ENCODE assay signal across 2 cellular contexts in the genomic region with DNA sequence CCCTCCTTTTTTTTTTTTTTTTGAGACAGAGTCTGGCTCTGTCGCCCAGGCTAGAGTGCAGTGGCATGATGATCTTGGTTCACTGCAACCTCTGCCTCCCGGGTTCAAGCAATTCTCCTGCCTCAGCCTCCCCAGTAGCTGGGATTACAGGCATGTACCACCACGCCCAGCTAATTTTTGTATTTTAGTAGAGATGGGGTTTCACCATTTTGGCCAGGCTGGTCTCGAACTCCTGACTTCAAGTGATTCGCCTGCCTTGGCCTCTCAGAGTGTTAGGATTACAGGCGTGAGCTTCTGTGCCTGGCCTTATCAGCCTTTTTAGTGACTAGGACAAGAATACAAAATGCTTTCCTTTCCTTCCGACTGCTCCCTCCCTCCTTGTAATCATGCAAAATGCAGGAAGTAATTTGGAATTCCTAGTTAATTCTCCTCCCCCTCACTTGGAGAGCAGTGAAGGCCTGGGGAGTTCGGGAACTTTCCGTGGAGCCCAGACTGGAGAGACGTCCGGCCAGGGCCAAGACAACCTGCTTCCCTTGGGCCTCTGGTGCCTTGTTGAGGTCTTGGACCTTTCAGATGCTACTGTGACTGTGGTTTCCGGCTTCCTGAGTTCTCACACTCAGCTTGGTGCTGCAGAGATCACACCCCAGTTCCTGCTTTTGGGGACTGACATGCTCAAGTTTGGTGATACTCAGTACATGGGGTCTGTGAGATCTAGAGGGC.
TF ChIP-seq lines count a peak whose summit lies in the region.

No MANE protein-coding gene starts in this region.

TF ChIP-seq in GM23338, 12 proteins besides CTCF, POLR2A, EP300 and RAD21:
- 0 out of 2 replicates have a peak, but pooled peaks have one; percentile 23 for TF ChIP-seq POLR2AphosphoS5 (IDR thresholded peaks at IDR 0.05; ENCODE audit: low read depth)

TF ChIP-seq in GM12878, 131 proteins besides CTCF, POLR2A, EP300 and RAD21 (continues in another document):
- TF ChIP-seq SP1 (IDR thresholded peaks at IDR 0.05; ENCODE audit: low read depth, low read length) (peak; percentile 52), FOXM1 (IDR thresholded peaks at IDR 0.05; ENCODE audit: low read depth, low read length) (peak; percentile 64), EED (IDR thresholded peaks at IDR 0.05; ENCODE audit: low read depth) (peak; percentile 96), IKZF2 (IDR thresholded peaks at IDR 0.05) (peak; percentile 91 to 96), ZNF217 (IDR thresholded peaks at IDR 0.05) (peak; percentile 59; the same call in 1 of the 2 replicates), CREM (IDR thresholded peaks at IDR 0.05; ENCODE audit: low read depth) (0 out of 2 replicates have a peak, but pooled peaks have one; percentile 45), SMAD1 (IDR thresholded peaks at IDR 0.05; ENCODE audit: low read depth, partially characterized antibody) (peak; percentile 50), ZBED1 (IDR thresholded peaks at IDR 0.05; ENCODE audit: borderline replicate concordance) (peak; percentile 74; the same call in 1 of the 2 replicates), GATAD2B (conservative IDR thresholded peaks at IDR 0.05; ENCODE audit: low read depth) (peak; percentile 91; the same call in 1 of the 2 replicates), PAX5 (IDR thresholded peaks at IDR 0.05; ENCODE audit: borderline replicate concordance, low read depth, low read length) (peak; percentile 71; the same call in 1 of the 2 replicates), PML (IDR thresholded peaks at IDR 0.05; ENCODE audit: low read length) (peak; percentile 77), CREB1 (IDR thresholded peaks at IDR 0.05; ENCODE audit: low read depth) (peak; percentile 61; the same call in 1 of the 2 replicates), HDGF (IDR thresholded peaks at IDR 0.05) (peak; percentile 83; the same call in 1 of the 2 replicates), ATF7 (IDR thresholded peaks at IDR 0.05; ENCODE audit: low read depth) (peak; percentile 51), YY1 (IDR thresholded peaks at IDR 0.05; ENCODE audit: low read depth, low read length) (0 out of 2 replicates have a peak, but pooled peaks have one; percentile 44), RELA (IDR thresholded peaks at IDR 0.05; ENCODE audit: borderline replicate concordance, partially characterized antibody) (peak; percentile 31), BACH1 (IDR thresholded peaks at IDR 0.05; ENCODE audit: borderline replicate concordance) (peak; percentile 51; the same call in 1 of the 2 replicates), SPI1 (IDR thresholded peaks at IDR 0.05; ENCODE audit: borderline replicate concordance, insufficient read depth, low read depth, low read length) (peak; percentile 90), BCL11A (IDR thresholded peaks at IDR 0.05; ENCODE audit: low read depth, low read length) (peak; percentile 70), POLR2AphosphoS2 (IDR thresholded peaks at IDR 0.05; ENCODE audit: low read depth, low read length) (0 out of 2 replicates have a peak, but pooled peaks have one; percentile 69), RUNX3 (IDR thresholded peaks at IDR 0.05; ENCODE audit: low read length) (peak; percentile 97), POLR2AphosphoS5 (IDR thresholded peaks at IDR 0.05; ENCODE audit: low read length) (peak; percentile 90), NBN (IDR thresholded peaks at IDR 0.05) (peak; percentile 61; the same call in 1 of the 2 replicates), TAF1 (IDR thresholded peaks at IDR 0.05; ENCODE audit: borderline replicate concordance, low read depth, low read length) (peak; percentile 77), IKZF1 (conservative IDR thresholded peaks at IDR 0.05) (peak; percentile 89), IRF4 (IDR thresholded peaks at IDR 0.05; ENCODE audit: low read depth, low read length) (0 out of 2 replicates have a peak, but pooled peaks have one; percentile 57), POU2F2 (IDR thresholded peaks at IDR 0.05; ENCODE audit: borderline replicate concordance, low read depth, low read length) (peak; percentile 81; the same call in 1 of the 3 replicates), DPF2 (IDR thresholded peaks at IDR 0.05) (peak; percentile 60; the same call in 1 of the 2 replicates), MEF2B (IDR thresholded peaks at IDR 0.05; ENCODE audit: partially characterized antibody, poor library complexity, severe bottlenecking) (peak; percentile 93), BHLHE40 (IDR thresholded peaks at IDR 0.05; ENCODE audit: borderline replicate concordance in 1 of 2, low read depth in 2 of 2, low read length in 1 of 2) (peak in 1 of 2 experiments; percentile 42; a peak in 1 of 4 replicates)
- TF ChIP-seq, protein P1, sequence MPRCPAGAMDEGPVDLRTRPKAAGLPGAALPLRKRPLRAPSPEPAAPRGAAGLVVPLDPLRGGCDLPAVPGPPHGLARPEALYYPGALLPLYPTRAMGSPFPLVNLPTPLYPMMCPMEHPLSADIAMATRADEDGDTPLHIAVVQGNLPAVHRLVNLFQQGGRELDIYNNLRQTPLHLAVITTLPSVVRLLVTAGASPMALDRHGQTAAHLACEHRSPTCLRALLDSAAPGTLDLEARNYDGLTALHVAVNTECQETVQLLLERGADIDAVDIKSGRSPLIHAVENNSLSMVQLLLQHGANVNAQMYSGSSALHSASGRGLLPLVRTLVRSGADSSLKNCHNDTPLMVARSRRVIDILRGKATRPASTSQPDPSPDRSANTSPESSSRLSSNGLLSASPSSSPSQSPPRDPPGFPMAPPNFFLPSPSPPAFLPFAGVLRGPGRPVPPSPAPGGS (IDR thresholded peaks at IDR 0.05; ENCODE audit: borderline replicate concordance, insufficient read depth, low read depth, low read length, poor library complexity, severe bottlenecking) = peak; percentile 89
- TF ChIP-seq, protein P2, sequence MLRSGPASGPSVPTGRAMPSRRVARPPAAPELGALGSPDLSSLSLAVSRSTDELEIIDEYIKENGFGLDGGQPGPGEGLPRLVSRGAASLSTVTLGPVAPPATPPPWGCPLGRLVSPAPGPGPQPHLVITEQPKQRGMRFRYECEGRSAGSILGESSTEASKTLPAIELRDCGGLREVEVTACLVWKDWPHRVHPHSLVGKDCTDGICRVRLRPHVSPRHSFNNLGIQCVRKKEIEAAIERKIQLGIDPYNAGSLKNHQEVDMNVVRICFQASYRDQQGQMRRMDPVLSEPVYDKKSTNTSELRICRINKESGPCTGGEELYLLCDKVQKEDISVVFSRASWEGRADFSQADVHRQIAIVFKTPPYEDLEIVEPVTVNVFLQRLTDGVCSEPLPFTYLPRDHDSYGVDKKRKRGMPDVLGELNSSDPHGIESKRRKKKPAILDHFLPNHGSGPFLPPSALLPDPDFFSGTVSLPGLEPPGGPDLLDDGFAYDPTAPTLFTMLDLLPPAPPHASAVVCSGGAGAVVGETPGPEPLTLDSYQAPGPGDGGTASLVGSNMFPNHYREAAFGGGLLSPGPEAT (IDR thresholded peaks at IDR 0.05; ENCODE audit: low read depth) = peak; percentile 84
- TF ChIP-seq, protein P3, sequence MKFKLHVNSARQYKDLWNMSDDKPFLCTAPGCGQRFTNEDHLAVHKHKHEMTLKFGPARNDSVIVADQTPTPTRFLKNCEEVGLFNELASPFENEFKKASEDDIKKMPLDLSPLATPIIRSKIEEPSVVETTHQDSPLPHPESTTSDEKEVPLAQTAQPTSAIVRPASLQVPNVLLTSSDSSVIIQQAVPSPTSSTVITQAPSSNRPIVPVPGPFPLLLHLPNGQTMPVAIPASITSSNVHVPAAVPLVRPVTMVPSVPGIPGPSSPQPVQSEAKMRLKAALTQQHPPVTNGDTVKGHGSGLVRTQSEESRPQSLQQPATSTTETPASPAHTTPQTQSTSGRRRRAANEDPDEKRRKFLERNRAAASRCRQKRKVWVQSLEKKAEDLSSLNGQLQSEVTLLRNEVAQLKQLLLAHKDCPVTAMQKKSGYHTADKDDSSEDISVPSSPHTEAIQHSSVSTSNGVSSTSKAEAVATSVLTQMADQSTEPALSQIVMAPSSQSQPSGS (IDR thresholded peaks at IDR 0.05; ENCODE audit: low read length) = peak; percentile 77; the same call in 1 of the 2 replicates
- TF ChIP-seq, protein P4, sequence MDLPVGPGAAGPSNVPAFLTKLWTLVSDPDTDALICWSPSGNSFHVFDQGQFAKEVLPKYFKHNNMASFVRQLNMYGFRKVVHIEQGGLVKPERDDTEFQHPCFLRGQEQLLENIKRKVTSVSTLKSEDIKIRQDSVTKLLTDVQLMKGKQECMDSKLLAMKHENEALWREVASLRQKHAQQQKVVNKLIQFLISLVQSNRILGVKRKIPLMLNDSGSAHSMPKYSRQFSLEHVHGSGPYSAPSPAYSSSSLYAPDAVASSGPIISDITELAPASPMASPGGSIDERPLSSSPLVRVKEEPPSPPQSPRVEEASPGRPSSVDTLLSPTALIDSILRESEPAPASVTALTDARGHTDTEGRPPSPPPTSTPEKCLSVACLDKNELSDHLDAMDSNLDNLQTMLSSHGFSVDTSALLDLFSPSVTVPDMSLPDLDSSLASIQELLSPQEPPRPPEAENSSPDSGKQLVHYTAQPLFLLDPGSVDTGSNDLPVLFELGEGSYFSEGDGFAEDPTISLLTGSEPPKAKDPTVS (IDR thresholded peaks at IDR 0.05; ENCODE audit: low read depth, low read length) = peak; percentile 92
- TF ChIP-seq, protein P5, sequence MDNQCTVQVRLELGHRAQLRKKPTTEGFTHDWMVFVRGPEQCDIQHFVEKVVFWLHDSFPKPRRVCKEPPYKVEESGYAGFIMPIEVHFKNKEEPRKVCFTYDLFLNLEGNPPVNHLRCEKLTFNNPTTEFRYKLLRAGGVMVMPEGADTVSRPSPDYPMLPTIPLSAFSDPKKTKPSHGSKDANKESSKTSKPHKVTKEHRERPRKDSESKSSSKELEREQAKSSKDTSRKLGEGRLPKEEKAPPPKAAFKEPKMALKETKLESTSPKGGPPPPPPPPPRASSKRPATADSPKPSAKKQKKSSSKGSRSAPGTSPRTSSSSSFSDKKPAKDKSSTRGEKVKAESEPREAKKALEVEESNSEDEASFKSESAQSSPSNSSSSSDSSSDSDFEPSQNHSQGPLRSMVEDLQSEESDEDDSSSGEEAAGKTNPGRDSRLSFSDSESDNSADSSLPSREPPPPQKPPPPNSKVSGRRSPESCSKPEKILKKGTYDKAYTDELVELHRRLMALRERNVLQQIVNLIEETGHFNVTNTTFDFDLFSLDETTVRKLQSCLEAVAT (IDR thresholded peaks at IDR 0.05) = peak; percentile 59
- TF ChIP-seq, protein P6, sequence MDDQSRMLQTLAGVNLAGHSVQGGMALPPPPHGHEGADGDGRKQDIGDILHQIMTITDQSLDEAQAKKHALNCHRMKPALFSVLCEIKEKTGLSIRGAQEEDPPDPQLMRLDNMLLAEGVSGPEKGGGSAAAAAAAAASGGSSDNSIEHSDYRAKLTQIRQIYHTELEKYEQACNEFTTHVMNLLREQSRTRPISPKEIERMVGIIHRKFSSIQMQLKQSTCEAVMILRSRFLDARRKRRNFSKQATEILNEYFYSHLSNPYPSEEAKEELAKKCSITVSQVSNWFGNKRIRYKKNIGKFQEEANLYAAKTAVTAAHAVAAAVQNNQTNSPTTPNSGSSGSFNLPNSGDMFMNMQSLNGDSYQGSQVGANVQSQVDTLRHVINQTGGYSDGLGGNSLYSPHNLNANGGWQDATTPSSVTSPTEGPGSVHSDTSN (IDR thresholded peaks at IDR 0.05; ENCODE audit: insufficient replicate concordance, low read depth, low read length) = peak; percentile 30
- TF ChIP-seq, protein P7, sequence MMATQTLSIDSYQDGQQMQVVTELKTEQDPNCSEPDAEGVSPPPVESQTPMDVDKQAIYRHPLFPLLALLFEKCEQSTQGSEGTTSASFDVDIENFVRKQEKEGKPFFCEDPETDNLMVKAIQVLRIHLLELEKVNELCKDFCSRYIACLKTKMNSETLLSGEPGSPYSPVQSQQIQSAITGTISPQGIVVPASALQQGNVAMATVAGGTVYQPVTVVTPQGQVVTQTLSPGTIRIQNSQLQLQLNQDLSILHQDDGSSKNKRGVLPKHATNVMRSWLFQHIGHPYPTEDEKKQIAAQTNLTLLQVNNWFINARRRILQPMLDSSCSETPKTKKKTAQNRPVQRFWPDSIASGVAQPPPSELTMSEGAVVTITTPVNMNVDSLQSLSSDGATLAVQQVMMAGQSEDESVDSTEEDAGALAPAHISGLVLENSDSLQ (IDR thresholded peaks at IDR 0.05) = peak; percentile 67; the same call in 1 of the 2 replicates
- TF ChIP-seq, protein P8, sequence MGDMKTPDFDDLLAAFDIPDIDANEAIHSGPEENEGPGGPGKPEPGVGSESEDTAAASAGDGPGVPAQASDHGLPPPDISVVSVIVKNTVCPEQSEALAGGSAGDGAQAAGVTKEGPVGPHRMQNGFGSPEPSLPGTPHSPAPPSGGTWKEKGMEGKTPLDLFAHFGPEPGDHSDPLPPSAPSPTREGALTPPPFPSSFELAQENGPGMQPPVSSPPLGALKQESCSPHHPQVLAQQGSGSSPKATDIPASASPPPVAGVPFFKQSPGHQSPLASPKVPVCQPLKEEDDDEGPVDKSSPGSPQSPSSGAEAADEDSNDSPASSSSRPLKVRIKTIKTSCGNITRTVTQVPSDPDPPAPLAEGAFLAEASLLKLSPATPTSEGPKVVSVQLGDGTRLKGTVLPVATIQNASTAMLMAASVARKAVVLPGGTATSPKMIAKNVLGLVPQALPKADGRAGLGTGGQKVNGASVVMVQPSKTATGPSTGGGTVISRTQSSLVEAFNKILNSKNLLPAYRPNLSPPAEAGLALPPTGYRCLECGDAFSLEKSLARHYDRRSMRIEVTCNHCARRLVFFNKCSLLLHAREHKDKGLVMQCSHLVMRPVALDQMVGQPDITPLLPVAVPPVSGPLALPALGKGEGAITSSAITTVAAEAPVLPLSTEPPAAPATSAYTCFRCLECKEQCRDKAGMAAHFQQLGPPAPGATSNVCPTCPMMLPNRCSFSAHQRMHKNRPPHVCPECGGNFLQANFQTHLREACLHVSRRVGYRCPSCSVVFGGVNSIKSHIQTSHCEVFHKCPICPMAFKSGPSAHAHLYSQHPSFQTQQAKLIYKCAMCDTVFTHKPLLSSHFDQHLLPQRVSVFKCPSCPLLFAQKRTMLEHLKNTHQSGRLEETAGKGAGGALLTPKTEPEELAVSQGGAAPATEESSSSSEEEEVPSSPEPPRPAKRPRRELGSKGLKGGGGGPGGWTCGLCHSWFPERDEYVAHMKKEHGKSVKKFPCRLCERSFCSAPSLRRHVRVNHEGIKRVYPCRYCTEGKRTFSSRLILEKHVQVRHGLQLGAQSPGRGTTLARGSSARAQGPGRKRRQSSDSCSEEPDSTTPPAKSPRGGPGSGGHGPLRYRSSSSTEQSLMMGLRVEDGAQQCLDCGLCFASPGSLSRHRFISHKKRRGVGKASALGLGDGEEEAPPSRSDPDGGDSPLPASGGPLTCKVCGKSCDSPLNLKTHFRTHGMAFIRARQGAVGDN (IDR thresholded peaks at IDR 0.05) = peak; percentile 93
- TF ChIP-seq, protein P9, sequence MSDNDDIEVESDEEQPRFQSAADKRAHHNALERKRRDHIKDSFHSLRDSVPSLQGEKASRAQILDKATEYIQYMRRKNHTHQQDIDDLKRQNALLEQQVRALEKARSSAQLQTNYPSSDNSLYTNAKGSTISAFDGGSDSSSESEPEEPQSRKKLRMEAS (IDR thresholded peaks at IDR 0.05; ENCODE audit: low read depth, low read length) = peak; percentile 63; the same call in 1 of the 2 replicates
